8 cellular contexts compared by ENCODE assay signal in genomic region chr10:24951201-24952145, GRCh38. TPM values are rescaled to one million over a fixed set of nuclear protein-coding genes. Genes with fewer than 3 reads are reported as not detected.
DNase-seq lines count a peak whose midpoint lies in the region; ATAC-seq and TF ChIP-seq lines count a peak whose summit lies in the region.

No MANE protein-coding gene starts in this region.

- H3K9me3 Mint-ChIP-seq in MCF 10A (ENCODE audit: unreplicated experiment): no peaks in the 10 kb centered on the region

- H3K9ac ChIP-seq in skeletal muscle satellite cell (ENCODE audit: low read depth, low read length): peak overlapping the region; percentile 89

- peak overlapping the region; percentile 95 for H3K4me2 ChIP-seq in skeletal muscle satellite cell (ENCODE audit: low read length)

- H3K4me3 ChIP-seq in breast epithelium: peak overlapping the region; percentile 61 to 78 (median 72)
- H3K4me3 ChIP-seq in astrocyte of the cerebellum (ENCODE audit: low read depth, low read length): peak overlapping the region; percentile 37
- peak overlapping the region; percentile 69 for H3K4me3 ChIP-seq in iPS-11a (ENCODE audit: low read depth, low read length)
- H3K4me3 ChIP-seq in skeletal muscle satellite cell (ENCODE audit: low read length): peak overlapping the region; percentile 76

- no peak for TF ChIP-seq POLR2A in breast epithelium (IDR thresholded peaks at IDR 0.05)

- no peaks in the 10 kb centered on the region for H3K36me3 ChIP-seq in breast epithelium
- H3K36me3 ChIP-seq in skeletal muscle satellite cell (ENCODE audit: insufficient read depth, low read length): no peaks in the 10 kb centered on the region

- peak in 1 of 2 donors; percentile 21 for DNase-seq in breast epithelium (ENCODE audit: low spot score in 2 of 2)
- no peak for DNase-seq in MCF 10A (ENCODE audit: unreplicated experiment)
- DNase-seq in NCI-H1694 treated with DMSO at 0.1 percent for 48 hours (lab: John Stamatoyannopoulos, UW): peak; percentile 17
- DNase-seq in astrocyte of the cerebellum (ENCODE audit: low read depth): no peak
- DNase-seq in central memory CD4-positive, alpha-beta T cell: no peak

- CTCF ChIA-PET in MCF 10A (lab: Yijun Ruan, JAX): interaction anchor here (0.5 to 1.6 kb wide), 6 partner anchors 39 to 334 kb away, joined by 3 to 4 read pairs (median 3); no protein-coding TSS in a partner anchor

- in situ Hi-C loops in astrocyte of the cerebellum (cut with HindIII; ENCODE audit: low sequenced_read_pairs): no loop called here

- H3K27me3 ChIP-seq in breast epithelium (no peaks in the 10 kb centered on the region), skeletal muscle satellite cell (ENCODE audit: control insufficient read depth, insufficient read depth, low read length) (no peaks in the 10 kb centered on the region)

- H3K4me1 Mint-ChIP-seq in MCF 10A (ENCODE audit: insufficient read depth, unreplicated experiment): no peaks in the 10 kb centered on the region

- peak overlapping the region; percentile 91 to 96 for H3K27ac ChIP-seq in breast epithelium

- intact Hi-C loops in breast epithelium (cut with DNase I; ENCODE audit: low total_unique reads): no loop called here
- intact Hi-C loops in MCF 10A (cut with micrococcal nuclease): no loop called here

- POLR2A ChIA-PET in MCF 10A (lab: Yijun Ruan, JAX): interaction anchor here (0.5 kb wide), 1 partner anchor 267 kb away, joined by 4 read pairs; no protein-coding TSS in a partner anchor

- H3K4me1 ChIP-seq in breast epithelium (peaks cover 0 to 3% of the 10 kb centered on the region in 2 donors), skeletal muscle satellite cell (ENCODE audit: control insufficient read depth, insufficient read depth, low read length) (peaks cover 36% of the 10 kb centered on the region)

- no peaks in the 10 kb centered on the region for H3K27me3 Mint-ChIP-seq in MCF 10A (ENCODE audit: insufficient read depth, unreplicated experiment)

- H3K9me3 ChIP-seq in breast epithelium: no peaks in the 10 kb centered on the region
- H3K9me3 ChIP-seq in skeletal muscle satellite cell (replicated peaks; ENCODE audit: low read length): no peaks in the 10 kb centered on the region

- no peaks in the 10 kb centered on the region for H3K36me3 Mint-ChIP-seq in MCF 10A (ENCODE audit: insufficient read depth, unreplicated experiment)

- BruUV-seq in MCF 10A (replicated peaks; lab: Mats Ljungman, UMichigan): no TSS peak

- no peak overlapping the region for H3K4me3 Mint-ChIP-seq in MCF 10A (ENCODE audit: unreplicated experiment)

- TF ChIP-seq CTCF in breast epithelium (IDR thresholded peaks at IDR 0.05) (no peak), MCF 10A (IDR thresholded peaks at IDR 0.05; ENCODE audit: unreplicated experiment) (no peak), astrocyte of the cerebellum (IDR thresholded peaks at IDR 0.05; ENCODE audit: low read depth, low read length, missing control alignments) (no peak)

- no peak overlapping the region for H3K27ac Mint-ChIP-seq in MCF 10A (ENCODE audit: low read depth, unreplicated experiment)

- ATAC-seq in HG03095 (IDR thresholded peaks at IDR 0.05; ENCODE audit: unreplicated experiment): no peak

RNA-seq across cellular contexts. Expression of gene PRTFDC1, which starts 0.9 kb away (rescaled TPM):
- total RNA-seq in breast epithelium: 1 to 10 TPM; 2.6 to 6.6 (median 3.3) TPM
- total RNA-seq in MCF 10A (2022): not detected in 2 replicates
- total RNA-seq in skeletal muscle satellite cell (2012; rRNA removed): 4.2 and 8.1 TPM in 2 replicates
